In genomic region chr22:29459773-29460172, GRCh38 we compare ENCODE assay signal across 24 cellular contexts. TPM values are rescaled to one million over a fixed set of nuclear protein-coding genes. Genes with fewer than 3 reads are reported as not detected.
A peak's percentile ranks its signal among the peaks of the same experiment; 100 is the strongest.
DNase-seq lines count a peak whose midpoint lies in the region; ATAC-seq, FAIRE-seq and TF ChIP-seq lines count a peak whose summit lies in the region.
"Had no signal": no experiment of that assay in that cellular context is flagged by ENCODE, and none has a peak within 500 bp of the region (broad histone marks: within the 10 kb centered on the region; RNA-seq: fewer than 3 reads in every experiment).

No MANE protein-coding gene starts in this region.

- H3K4me3 ChIP-seq in A549 (no peak overlapping the region), dorsolateral prefrontal cortex (no peak overlapping the region)
- H3K4me3 ChIP-seq: HAP-1 had no signal

- H3K4me2 ChIP-seq in A549: no peak overlapping the region

- CTCF ChIA-PET in A549 (lab: Yijun Ruan, JAX): interaction anchor here (1.4 to 2.0 kb wide), 2 partner anchors 10 to 11 kb away, joined by 6 to 7 read pairs; no protein-coding TSS in a partner anchor

- in situ Hi-C loops in GM13976 (cut with MboI; ENCODE audit: low sequenced_read_pairs, unreplicated experiment): no loop called here

- H3K27ac ChIP-seq in A549 (no peak overlapping the region), dorsolateral prefrontal cortex (no peak overlapping the region)
- H3K27ac ChIP-seq: C4-2B had no signal

- no peaks in the 10 kb centered on the region for H3K9me3 ChIP-seq in A549
- H3K9me3 ChIP-seq: BE2C, HAP-1 had no signal

- peak; percentile 56 to 59; a peak in 4 of 6 replicates for ATAC-seq in A549
- peak; percentile 10 for ATAC-seq in esophagus mucosa
- ATAC-seq in GM21786 (IDR thresholded peaks at IDR 0.05; ENCODE audit: unreplicated experiment): no peak

- no peak for TF ChIP-seq EP300 in A549 (IDR thresholded peaks at IDR 0.05)

- FAIRE-seq in A549 (lab: Jason Lieb, UNC): no peak
- FAIRE-seq: D721Med, G401.6, GM12892, GM19239 had no signal

- intact Hi-C loops in dorsolateral prefrontal cortex (cut with DNase I): no loop called here

- WGBS in A549 (ENCODE audit: missing lambda C conversion rate): 40% methylated on average over 4 of the region's 9 CpGs

- H3K4me1 ChIP-seq in A549: no peaks in the 10 kb centered on the region
- H3K4me1 ChIP-seq: BE2C, HAP-1 had no signal

- POLR2A ChIA-PET in A549 (lab: Yijun Ruan, JAX): no interaction called here

- H3K27me3 ChIP-seq in dorsolateral prefrontal cortex: no peaks in the 10 kb centered on the region
- H3K27me3 ChIP-seq: BE2C had no signal

- DNase-seq in A549 (ENCODE audit: low read depth in 1 of 2, low spot score in 1 of 2): no peak
- DNase-seq in GM13976 (ENCODE audit: low spot score): peak; percentile 17
- peak; percentile 36 for DNase-seq in NCI-H2227 (lab: John Stamatoyannopoulos, UW; ENCODE audit: unreplicated experiment)
- DNase-seq in effector CD4-positive, alpha-beta T cell: no peak
- DNase-seq in dorsolateral prefrontal cortex: no peak
- no peak for DNase-seq in NCI-H1105 (lab: John Stamatoyannopoulos, UW)
- DNase-seq: 8988T; BE2C; CD4-positive, alpha-beta memory T cell; DMS153; DMS79 treated with DMSO at 0.1 percent for 48 hours; EL; GOT3; HFFc6; KG1 had no signal

- TF ChIP-seq CTCF in A549 (IDR thresholded peaks at IDR 0.05) (no peak), GM13976 (IDR thresholded peaks at IDR 0.05; ENCODE audit: borderline replicate concordance, control extremely low read depth, extremely low read depth, insufficient read depth, missing control alignments) (no peak), dorsolateral prefrontal cortex (IDR thresholded peaks at IDR 0.05 in 54 of 56, conservative IDR thresholded peaks at IDR 0.05 in 2 of 56; ENCODE audit: low read depth in 1 of 56, partially characterized antibody in 56 of 56) (no peak)

- TF ChIP-seq RAD21 in A549 (conservative IDR thresholded peaks at IDR 0.05 in 1 of 2, IDR thresholded peaks at IDR 0.05 in 1 of 2): no peak

- TF ChIP-seq POLR2A in A549 (IDR thresholded peaks at IDR 0.05; ENCODE audit: low read length): no peak

TF ChIP-seq in A549, 52 proteins besides CTCF, POLR2A, EP300 and RAD21:
- TF ChIP-seq, protein P1, sequence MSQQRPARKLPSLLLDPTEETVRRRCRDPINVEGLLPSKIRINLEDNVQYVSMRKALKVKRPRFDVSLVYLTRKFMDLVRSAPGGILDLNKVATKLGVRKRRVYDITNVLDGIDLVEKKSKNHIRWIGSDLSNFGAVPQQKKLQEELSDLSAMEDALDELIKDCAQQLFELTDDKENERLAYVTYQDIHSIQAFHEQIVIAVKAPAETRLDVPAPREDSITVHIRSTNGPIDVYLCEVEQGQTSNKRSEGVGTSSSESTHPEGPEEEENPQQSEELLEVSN (IDR thresholded peaks at IDR 0.05; ENCODE audit: borderline replicate concordance, low read depth): no peak
- TF ChIP-seq RCOR1 (IDR thresholded peaks at IDR 0.05; ENCODE audit: low read depth, low read length): no peak
- no peak for TF ChIP-seq RNF2 (IDR thresholded peaks at IDR 0.05; ENCODE audit: borderline replicate concordance, low read depth)
- TF ChIP-seq NFE2L2 (conservative IDR thresholded peaks at IDR 0.05; ENCODE audit: low read length): no peak
- no peak for TF ChIP-seq CBX2 (IDR thresholded peaks at IDR 0.05; ENCODE audit: borderline replicate concordance, low read depth)
- TF ChIP-seq, protein P2, sequence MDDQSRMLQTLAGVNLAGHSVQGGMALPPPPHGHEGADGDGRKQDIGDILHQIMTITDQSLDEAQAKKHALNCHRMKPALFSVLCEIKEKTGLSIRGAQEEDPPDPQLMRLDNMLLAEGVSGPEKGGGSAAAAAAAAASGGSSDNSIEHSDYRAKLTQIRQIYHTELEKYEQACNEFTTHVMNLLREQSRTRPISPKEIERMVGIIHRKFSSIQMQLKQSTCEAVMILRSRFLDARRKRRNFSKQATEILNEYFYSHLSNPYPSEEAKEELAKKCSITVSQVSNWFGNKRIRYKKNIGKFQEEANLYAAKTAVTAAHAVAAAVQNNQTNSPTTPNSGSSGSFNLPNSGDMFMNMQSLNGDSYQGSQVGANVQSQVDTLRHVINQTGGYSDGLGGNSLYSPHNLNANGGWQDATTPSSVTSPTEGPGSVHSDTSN (IDR thresholded peaks at IDR 0.05): no peak

RNA-seq across cellular contexts. Expression of gene NEFH, which starts 20.2 kb away (rescaled TPM):
- polyA plus RNA-seq in A549 (2011; rRNA removed) (0.04 and 0.06 TPM in 2 replicates), A549 (2017; fragmentation: RNase III; extraction: RNeasy Plus Mini Kit Qiagen cat#74134 plus additional on column Dnase treatment) (0.21 to 0.29 TPM (median 0.23 TPM) in 3 replicates)
- 0.08 and 0.09 TPM in 2 replicates for polyA plus RNA-seq in A549 (2012; cell fraction: cytosol; rRNA removed)
- 0.06 and 0.10 TPM in 2 replicates for polyA plus RNA-seq in A549 (2012; cell fraction: nucleus; rRNA removed)
- 0.05 TPM in 1 of 2 replicates, not detected in the other for polyA minus RNA-seq in A549 (2011; rRNA and poly(A)+ RNA removed)
- total RNA-seq in esophagus mucosa (not detected), dorsolateral prefrontal cortex (100 to 1,000 TPM in 54 of 120 experiments, 10 to 100 TPM in 66; 16.2 to 267 (median 91.7) TPM)
- total RNA-seq: HFFc6 had no signal

RNA-seq across cellular contexts. Expression of gene RFPL1, which starts 21.4 kb away (rescaled TPM):
- polyA plus RNA-seq in A549 (2011; rRNA removed): not detected in 2 replicates
- not detected in 2 replicates for polyA plus RNA-seq in A549 (2012; cell fraction: cytosol; rRNA removed)
- not detected in 2 replicates for polyA plus RNA-seq in A549 (2012; cell fraction: nucleus; rRNA removed)
- polyA plus RNA-seq in A549 (2017; fragmentation: RNase III; extraction: RNeasy Plus Mini Kit Qiagen cat#74134 plus additional on column Dnase treatment): not detected in 3 replicates
- not detected in 2 replicates for polyA minus RNA-seq in A549 (2011; rRNA and poly(A)+ RNA removed)
- not detected for total RNA-seq in esophagus mucosa
- 1 to 10 TPM in 4 of 120 experiments, under 1 TPM in 37, not detected in 79; 0.31 to 1.4 (median 0.56) TPM for total RNA-seq in dorsolateral prefrontal cortex
- total RNA-seq: CD4-positive, alpha-beta memory T cell; HFFc6 had no signal
- polyA plus RNA-seq: CD4-positive, alpha-beta memory T cell; IgD-negative memory B cell had no signal

Comparison
In these comparisons a context has a peak if more than half of its experiments do, and no peak if none do; other contexts are left out.
1. DNase-seq: peak in GM13976 (single experiment) and NCI-H2227 (single experiment); none in A549 (0 of 2), effector CD4-positive, alpha-beta T cell (single experiment), dorsolateral prefrontal cortex (0 of 10) and NCI-H1105 (single experiment).
2. RNA of gene NEFH, which starts 20.2 kb away (total RNA-seq): 16.2 to 267 TPM in dorsolateral prefrontal cortex; not detected in esophagus mucosa (single experiment); every median in the first group is over 10 times any median in the second.